ENCODE assay signal across 8 cellular contexts in genomic region chr11:63670077-63670737, GRCh38. TPM values are rescaled to one million over a fixed set of nuclear protein-coding genes. Genes with fewer than 3 reads are reported as not detected.
DNase-seq lines count a peak whose midpoint lies in the region; ATAC-seq, FAIRE-seq and TF ChIP-seq lines count a peak whose summit lies in the region.

No MANE protein-coding gene starts in this region.

- no peaks in the 10 kb centered on the region for H3K27me3 ChIP-seq in CD4-positive, CD25-positive, alpha-beta regulatory T cell (ENCODE audit: control insufficient read depth, insufficient read depth, low read length)
- no peaks in the 10 kb centered on the region for H3K27me3 ChIP-seq in HepG2 (ENCODE audit: control insufficient read depth in 1 of 2, insufficient read depth in 2 of 2, low read length in 2 of 2)
- no peaks in the 10 kb centered on the region for H3K27me3 ChIP-seq in tibial nerve

- ATAC-seq in CD4-positive, CD25-positive, alpha-beta regulatory T cell (ENCODE audit: low read depth in 2 of 2) = no peak
- ATAC-seq in HepG2 (no peak), HG03139 (IDR thresholded peaks at IDR 0.05; ENCODE audit: unreplicated experiment) (no peak), HG02642 (IDR thresholded peaks at IDR 0.05; ENCODE audit: poor library complexity, unreplicated experiment) (no peak), HG03175 (IDR thresholded peaks at IDR 0.05; ENCODE audit: unreplicated experiment) (no peak)

- H3K79me2 ChIP-seq in HepG2 (ENCODE audit: insufficient read depth, low read length) = no peaks in the 10 kb centered on the region

- POLR2A ChIA-PET in HepG2 (lab: Yijun Ruan, JAX) = interaction anchor here (0.6 kb wide), 1 partner anchor 26 kb away, joined by 3 read pairs; no protein-coding TSS in a partner anchor

- DNase-seq in CD4-positive, CD25-positive, alpha-beta regulatory T cell = peak in 2 of 3 donors; percentile 16 to 35
- DNase-seq in HepG2 (ENCODE audit: low spot score) (no peak), tibial nerve (ENCODE audit: low spot score in 2 of 2) (peak in 1 of 2 donors; percentile 35)

- FAIRE-seq in HepG2 (lab: Jason Lieb, UNC) = no peak

- no peaks in the 10 kb centered on the region for H3K27me3 Mint-ChIP-seq in CD4-positive, CD25-positive, alpha-beta regulatory T cell

- WGBS in HepG2 (ENCODE audit: low lambda C conversion rate) = 41% methylated on average over 16 of the region's 16 CpGs
- WGBS in tibial nerve, 2 donors = 12% methylated on average over 16 of the region's 16 CpGs

- TF ChIP-seq POLR2A in HepG2 (IDR thresholded peaks at IDR 0.05; ENCODE audit: insufficient read depth in 1 of 2, low read depth in 2 of 2, low read length in 2 of 2) (no peak), tibial nerve (IDR thresholded peaks at IDR 0.05) (no peak)

- no peaks in the 10 kb centered on the region for H3K9me3 Mint-ChIP-seq in CD4-positive, CD25-positive, alpha-beta regulatory T cell

- CTCF ChIA-PET in HepG2 (lab: Yijun Ruan, JAX; ENCODE audit: low intra/inter-chr PET ratio, low total read pairs) = no interaction called here

- H3K27ac ChIP-seq in CD4-positive, CD25-positive, alpha-beta regulatory T cell (ENCODE audit: insufficient read depth, low read length, poor library complexity, severe bottlenecking) = peak overlapping the region; percentile 86
- H3K27ac ChIP-seq in angular gyrus (ENCODE audit: low read depth, low read length) (peak overlapping the region; percentile 86), HepG2 (ENCODE audit: extremely low read length, insufficient read depth, low read length) (no peak overlapping the region), tibial nerve (peak overlapping the region; percentile 95 to 99 (median 99))

- no peak overlapping the region for H3K9ac ChIP-seq in HepG2 (ENCODE audit: insufficient read depth, low read depth, low read length)

- H3K4me1 Mint-ChIP-seq in CD4-positive, CD25-positive, alpha-beta regulatory T cell = peaks cover 5 to 54% (median 30%) of the 10 kb centered on the region in 4 donors

- H3K4me2 ChIP-seq in HepG2 (ENCODE audit: low read depth, low read length) = no peak overlapping the region

- TF ChIP-seq EP300 in Ishikawa (IDR thresholded peaks at IDR 0.05; ENCODE audit: borderline replicate concordance) = no peak
- no peak for TF ChIP-seq EP300 in HepG2 (IDR thresholded peaks at IDR 0.05; ENCODE audit: low read depth in 2 of 2, low read length in 2 of 2)
- TF ChIP-seq EP300 in HepG2 (CRISPR knock-in tag; IDR thresholded peaks at IDR 0.05; ENCODE audit: borderline replicate concordance) = no peak
- TF ChIP-seq EP300 in tibial nerve (IDR thresholded peaks at IDR 0.05) = peak in 1 of 2 donors; percentile 63

- peak overlapping the region; percentile 86 for H3K4me3 ChIP-seq in CD4-positive, CD25-positive, alpha-beta regulatory T cell (ENCODE audit: low read depth, low read length)
- no peak overlapping the region for H3K4me3 ChIP-seq in HepG2 (replicated peaks in 1 of 3; ENCODE audit: insufficient read depth in 1 of 3, low read depth in 2 of 3, low read length in 3 of 3)
- peak overlapping the region; percentile 63 to 96 (median 86) for H3K4me3 ChIP-seq in tibial nerve

- TF ChIP-seq CTCF in HepG2 (CRISPR knock-in tag; IDR thresholded peaks at IDR 0.05) (no peak), tibial nerve (IDR thresholded peaks at IDR 0.05) (no peak)

- in situ Hi-C loops in HepG2 (cut with HindIII; ENCODE audit: extremely low pct_ligation_motif_present, low pct_unique_long_range_greater_than_20kb) = no loop called here

- H2AFZ ChIP-seq in HepG2 (ENCODE audit: low read length) = no peak overlapping the region

- no TSS peak for BruUV-seq in HepG2 (replicated peaks; lab: Mats Ljungman, UMichigan)

- peak overlapping the region; percentile 5 to 75 (median 60) for H3K27ac Mint-ChIP-seq in CD4-positive, CD25-positive, alpha-beta regulatory T cell

- H3K36me3 ChIP-seq in CD4-positive, CD25-positive, alpha-beta regulatory T cell (ENCODE audit: control insufficient read depth, insufficient read depth, low read length) = no peaks in the 10 kb centered on the region
- H3K36me3 ChIP-seq in HepG2 (replicated peaks in 1 of 2; ENCODE audit: control insufficient read depth in 1 of 2, insufficient read depth in 2 of 2, low read length in 2 of 2) (no peaks in the 10 kb centered on the region), tibial nerve (no peaks in the 10 kb centered on the region)

- H3K4me1 ChIP-seq in CD4-positive, CD25-positive, alpha-beta regulatory T cell (ENCODE audit: control insufficient read depth, insufficient read depth, low read length, poor library complexity, severe bottlenecking) = peaks cover 21% of the 10 kb centered on the region
- peaks cover 20% of the 10 kb centered on the region for H3K4me1 ChIP-seq in HepG2 (ENCODE audit: insufficient read depth, low read length)
- H3K4me1 ChIP-seq in tibial nerve = peaks cover 0 to 57% (median 28%) of the 10 kb centered on the region in 4 donors

- no peaks in the 10 kb centered on the region for H3K9me3 ChIP-seq in CD4-positive, CD25-positive, alpha-beta regulatory T cell (ENCODE audit: control insufficient read depth in 2 of 2, low read length in 2 of 2)
- no peaks in the 10 kb centered on the region for H3K9me3 ChIP-seq in HepG2 (ENCODE audit: low read length)
- H3K9me3 ChIP-seq in tibial nerve = no peaks in the 10 kb centered on the region

- no peaks in the 10 kb centered on the region for H4K20me1 ChIP-seq in HepG2 (ENCODE audit: insufficient read depth, low read length)

- intact Hi-C loops in HepG2 (cut with micrococcal nuclease; ENCODE audit: unreplicated experiment) = no loop called here

- peak overlapping the region; percentile 89 to 96 (median 92) for H3K4me3 Mint-ChIP-seq in CD4-positive, CD25-positive, alpha-beta regulatory T cell

- no peak for TF ChIP-seq RAD21 in Ishikawa (IDR thresholded peaks at IDR 0.05; ENCODE audit: low read depth)
- TF ChIP-seq RAD21 in HepG2 (CRISPR knock-in tag; IDR thresholded peaks at IDR 0.05) = no peak

- peaks cover 4% of the 10 kb centered on the region for H3K36me3 Mint-ChIP-seq in CD4-positive, CD25-positive, alpha-beta regulatory T cell

RNA-seq across cellular contexts. Expression of gene ATL3, which starts 1.0 kb away (rescaled TPM):
- 33.7 TPM for total RNA-seq in CD4-positive, CD25-positive, alpha-beta regulatory T cell
- polyA plus RNA-seq in CD4-positive, CD25-positive, alpha-beta regulatory T cell = 10 to 100 TPM; 23.6 to 26.4 (median 25.0) TPM
- total RNA-seq in HepG2 (2016; rRNA removed; fragmentation: Illumina TruSeq; extraction: Trizol) = not detected in 2 replicates
- not detected in 2 replicates for total RNA-seq in HepG2 (2016; cell fraction: cytosol; rRNA removed; fragmentation: Illumina TruSeq; extraction: Trizol; ENCODE audit: low read depth)
- total RNA-seq in HepG2 (2016; cell fraction: insoluble cytoplasmic fraction; rRNA removed; fragmentation: Illumina TruSeq; extraction: Trizol) = not detected in 2 replicates
- not detected in 2 replicates for total RNA-seq in HepG2 (2016; cell fraction: membrane; rRNA removed; fragmentation: Illumina TruSeq; extraction: Trizol)
- total RNA-seq in HepG2 (2016; cell fraction: nucleus; rRNA removed; fragmentation: Illumina TruSeq; extraction: Trizol) = not detected in 2 replicates
- polyA plus RNA-seq in HepG2 (2011; rRNA removed) = not detected in 2 replicates
- 0.01 and 0.03 TPM in 2 replicates for polyA plus RNA-seq in HepG2 (2011; cell fraction: cytosol; rRNA removed)
- polyA plus RNA-seq in HepG2 (2011; cell fraction: nucleus; rRNA removed) = not detected in 2 replicates
- 0.05 and 0.08 TPM in 2 replicates for polyA plus RNA-seq in HepG2 (2012)
- polyA plus RNA-seq in HepG2 (2016; cell fraction: cytosol; fragmentation: Illumina TruSeq; extraction: Trizol; ENCODE audit: low read depth) = not detected in 2 replicates
- not detected in 2 replicates for polyA plus RNA-seq in HepG2 (2016; cell fraction: insoluble cytoplasmic fraction; fragmentation: Illumina TruSeq; extraction: Trizol; ENCODE audit: low read depth)
- not detected in 2 replicates for polyA plus RNA-seq in HepG2 (2016; cell fraction: membrane; fragmentation: Illumina TruSeq; extraction: Trizol; ENCODE audit: low read depth)
- polyA plus RNA-seq in HepG2 (2016; cell fraction: nucleus; fragmentation: Illumina TruSeq; extraction: Trizol; ENCODE audit: insufficient read depth, low read depth) = not detected in 2 replicates
- 0.14 and 84.0 TPM in 2 replicates for polyA minus RNA-seq in HepG2 (2011; rRNA and poly(A)+ RNA removed; ENCODE audit: low replicate concordance)
- 0.20 and 0.26 TPM in 2 replicates for polyA minus RNA-seq in HepG2 (2011; cell fraction: cytosol; rRNA and poly(A)+ RNA removed)
- polyA minus RNA-seq in HepG2 (2011; cell fraction: nucleus; rRNA and poly(A)+ RNA removed) = 0.12 and 0.26 TPM in 2 replicates
- total RNA-seq in tibial nerve = 100 to 1,000 TPM in 1 of 4 donors, 10 to 100 TPM in 3; 81.4 to 102 (median 92.9) TPM

RNA-seq across cellular contexts. Expression of gene RTN3, which starts 11.1 kb away (rescaled TPM):
- total RNA-seq in CD4-positive, CD25-positive, alpha-beta regulatory T cell = 33.2 TPM
- polyA plus RNA-seq in CD4-positive, CD25-positive, alpha-beta regulatory T cell = 10 to 100 TPM; 41.5 to 63.6 (median 48.4) TPM
- total RNA-seq in HepG2 (2016; rRNA removed; fragmentation: Illumina TruSeq; extraction: Trizol) (25.3 and 32.2 TPM in 2 replicates), tibial nerve (100 to 1,000 TPM in 3 of 4 donors, 10 to 100 TPM in 1; 88.8 to 148 (median 116) TPM)
- total RNA-seq in HepG2 (2016; cell fraction: cytosol; rRNA removed; fragmentation: Illumina TruSeq; extraction: Trizol; ENCODE audit: low read depth) = 6.0 and 7.1 TPM in 2 replicates
- 24.1 and 33.0 TPM in 2 replicates for total RNA-seq in HepG2 (2016; cell fraction: insoluble cytoplasmic fraction; rRNA removed; fragmentation: Illumina TruSeq; extraction: Trizol)
- total RNA-seq in HepG2 (2016; cell fraction: membrane; rRNA removed; fragmentation: Illumina TruSeq; extraction: Trizol) = 18.8 and 21.8 TPM in 2 replicates
- total RNA-seq in HepG2 (2016; cell fraction: nucleus; rRNA removed; fragmentation: Illumina TruSeq; extraction: Trizol) = 37.5 and 48.5 TPM in 2 replicates
- polyA plus RNA-seq in HepG2 (2011; rRNA removed) = 40.9 and 41.1 TPM in 2 replicates
- 27.7 and 44.5 TPM in 2 replicates for polyA plus RNA-seq in HepG2 (2011; cell fraction: cytosol; rRNA removed)
- polyA plus RNA-seq in HepG2 (2011; cell fraction: nucleus; rRNA removed) = 13.5 and 18.5 TPM in 2 replicates
- 63.0 and 66.0 TPM in 2 replicates for polyA plus RNA-seq in HepG2 (2012)
- 11.5 and 12.5 TPM in 2 replicates for polyA plus RNA-seq in HepG2 (2016; cell fraction: cytosol; fragmentation: Illumina TruSeq; extraction: Trizol; ENCODE audit: low read depth)
- 44.2 and 48.6 TPM in 2 replicates for polyA plus RNA-seq in HepG2 (2016; cell fraction: insoluble cytoplasmic fraction; fragmentation: Illumina TruSeq; extraction: Trizol; ENCODE audit: low read depth)
- polyA plus RNA-seq in HepG2 (2016; cell fraction: membrane; fragmentation: Illumina TruSeq; extraction: Trizol; ENCODE audit: low read depth) = 24.5 and 24.9 TPM in 2 replicates
- polyA plus RNA-seq in HepG2 (2016; cell fraction: nucleus; fragmentation: Illumina TruSeq; extraction: Trizol; ENCODE audit: insufficient read depth, low read depth) = 94.3 and 102 TPM in 2 replicates
- polyA minus RNA-seq in HepG2 (2011; rRNA and poly(A)+ RNA removed; ENCODE audit: low replicate concordance) = 63.3 and 204 TPM in 2 replicates
- 40.9 and 50.4 TPM in 2 replicates for polyA minus RNA-seq in HepG2 (2011; cell fraction: cytosol; rRNA and poly(A)+ RNA removed)
- polyA minus RNA-seq in HepG2 (2011; cell fraction: nucleus; rRNA and poly(A)+ RNA removed) = 16.9 and 23.7 TPM in 2 replicates

RNA-seq across cellular contexts. Expression of gene PLAAT3, which starts 56.0 kb away (rescaled TPM):
- 5.8 TPM for total RNA-seq in CD4-positive, CD25-positive, alpha-beta regulatory T cell
- polyA plus RNA-seq in CD4-positive, CD25-positive, alpha-beta regulatory T cell = 10 to 100 TPM in 1 of 4 donors, 1 to 10 TPM in 3; 3.1 to 19.0 (median 5.8) TPM
- 9.3 and 10.2 TPM in 2 replicates for total RNA-seq in HepG2 (2016; rRNA removed; fragmentation: Illumina TruSeq; extraction: Trizol)
- total RNA-seq in HepG2 (2016; cell fraction: cytosol; rRNA removed; fragmentation: Illumina TruSeq; extraction: Trizol; ENCODE audit: low read depth) = 3.6 and 6.6 TPM in 2 replicates
- total RNA-seq in HepG2 (2016; cell fraction: insoluble cytoplasmic fraction; rRNA removed; fragmentation: Illumina TruSeq; extraction: Trizol) = 7.3 and 9.9 TPM in 2 replicates
- total RNA-seq in HepG2 (2016; cell fraction: membrane; rRNA removed; fragmentation: Illumina TruSeq; extraction: Trizol) = 4.8 and 8.0 TPM in 2 replicates
- total RNA-seq in HepG2 (2016; cell fraction: nucleus; rRNA removed; fragmentation: Illumina TruSeq; extraction: Trizol) = 2.6 and 3.3 TPM in 2 replicates
- polyA plus RNA-seq in HepG2 (2011; rRNA removed) = 16.4 and 17.2 TPM in 2 replicates
- 235 and 350 TPM in 2 replicates for polyA plus RNA-seq in HepG2 (2011; cell fraction: cytosol; rRNA removed)
- 17.6 and 47.1 TPM in 2 replicates for polyA plus RNA-seq in HepG2 (2011; cell fraction: nucleus; rRNA removed)
- 9.6 and 14.5 TPM in 2 replicates for polyA plus RNA-seq in HepG2 (2012)
- 6.6 and 11.3 TPM in 2 replicates for polyA plus RNA-seq in HepG2 (2016; cell fraction: cytosol; fragmentation: Illumina TruSeq; extraction: Trizol; ENCODE audit: low read depth)
- 13.9 and 14.7 TPM in 2 replicates for polyA plus RNA-seq in HepG2 (2016; cell fraction: insoluble cytoplasmic fraction; fragmentation: Illumina TruSeq; extraction: Trizol; ENCODE audit: low read depth)
- 7.9 and 11.4 TPM in 2 replicates for polyA plus RNA-seq in HepG2 (2016; cell fraction: membrane; fragmentation: Illumina TruSeq; extraction: Trizol; ENCODE audit: low read depth)
- 6.0 and 6.3 TPM in 2 replicates for polyA plus RNA-seq in HepG2 (2016; cell fraction: nucleus; fragmentation: Illumina TruSeq; extraction: Trizol; ENCODE audit: insufficient read depth, low read depth)
- polyA minus RNA-seq in HepG2 (2011; rRNA and poly(A)+ RNA removed; ENCODE audit: low replicate concordance) = 18.0 and 61.6 TPM in 2 replicates
- polyA minus RNA-seq in HepG2 (2011; cell fraction: cytosol; rRNA and poly(A)+ RNA removed) = 4.5 and 6.8 TPM in 2 replicates
- 3.5 and 3.7 TPM in 2 replicates for polyA minus RNA-seq in HepG2 (2011; cell fraction: nucleus; rRNA and poly(A)+ RNA removed)
- total RNA-seq in tibial nerve = 100 to 1,000 TPM; 140 to 185 (median 157) TPM

Comparison
In these comparisons a context has a peak if more than half of its experiments do, and no peak if none do; other contexts are left out.
1. H3K4me3 ChIP-seq: peak in CD4-positive, CD25-positive, alpha-beta regulatory T cell (single experiment) and tibial nerve (4 of 4); none in HepG2 (0 of 3).
2. RNA of gene ATL3, which starts 1.0 kb away (total RNA-seq): 81.4 to 102 TPM in tibial nerve and 33.7 TPM in CD4-positive, CD25-positive, alpha-beta regulatory T cell (single experiment); not detected in HepG2; every median in the first group is over 10 times any median in the second.
3. RNA of gene PLAAT3, which starts 56.0 kb away (total RNA-seq): 140 to 185 TPM in tibial nerve; 2.6 to 10.2 TPM in HepG2 and 5.8 TPM in CD4-positive, CD25-positive, alpha-beta regulatory T cell (single experiment); every median in the first group is over 10 times any median in the second.